In the genomic region with DNA sequence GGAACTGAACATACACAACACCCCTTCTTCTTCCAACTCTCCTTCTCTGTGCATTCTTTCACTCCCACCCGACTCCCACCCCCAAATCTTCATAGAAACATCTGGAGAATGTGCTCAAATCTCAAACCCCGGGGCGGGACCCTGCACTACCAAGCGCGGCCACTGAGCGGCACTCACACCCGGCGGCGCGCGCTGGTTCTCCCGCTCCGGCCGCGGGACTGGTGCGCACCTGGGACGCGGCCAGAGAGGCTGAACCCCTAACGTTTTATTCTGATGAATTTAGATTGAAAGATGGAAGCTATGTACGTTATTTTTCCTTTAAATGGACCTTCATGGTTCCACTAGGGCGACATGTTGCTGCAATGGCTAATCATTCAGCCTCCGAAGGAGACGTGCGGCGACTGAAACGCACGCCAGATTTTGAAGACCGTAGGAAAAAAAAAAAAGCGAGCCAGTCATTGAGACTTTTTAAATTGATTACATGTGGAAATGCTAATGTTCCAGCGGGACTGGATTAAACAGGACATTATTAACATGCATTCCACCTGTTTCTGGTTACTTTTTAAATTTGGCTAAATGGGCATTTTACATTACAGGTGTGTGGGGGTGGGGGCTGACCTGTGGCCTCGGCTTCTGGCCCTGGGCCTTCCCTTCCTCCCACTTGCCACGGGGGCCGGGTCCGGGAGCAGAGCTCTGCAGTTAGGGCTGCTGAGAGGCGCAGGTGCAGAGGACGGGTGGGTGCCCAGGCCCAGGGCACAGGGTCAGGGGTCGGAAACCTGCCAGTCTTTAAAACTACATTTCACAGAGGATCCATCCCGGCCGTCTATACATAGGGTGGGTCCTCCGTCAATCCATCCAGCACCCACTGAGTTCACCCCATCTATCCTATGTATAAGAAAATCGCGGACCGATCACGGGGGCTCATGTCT, we compare ENCODE assay signal across 8 cellular contexts.
A peak's percentile ranks its signal among the peaks of the same experiment; 100 is the strongest.
DNase-seq lines count a peak whose midpoint lies in the region; ATAC-seq, FAIRE-seq and TF ChIP-seq lines count a peak whose summit lies in the region.

No MANE protein-coding gene starts in this region.

- TF ChIP-seq CTCF in A549 (IDR thresholded peaks at IDR 0.05) (peak; percentile 80), endothelial cell (IDR thresholded peaks at IDR 0.05; ENCODE audit: unreplicated experiment) (peak; percentile 89), mucosa of descending colon (IDR thresholded peaks at IDR 0.05) (peak; percentile 59)
- TF ChIP-seq CTCF in activated CD8-positive, alpha-beta T cell treated with anti-CD3 and anti-CD28 coated beads for 36 hours (IDR thresholded peaks at IDR 0.05): peak; percentile 95

- peaks cover 13% of the 10 kb centered on the region for H3K27me3 Mint-ChIP-seq in activated CD8-positive, alpha-beta T cell treated with anti-CD3 and anti-CD28 coated beads for 36 hours
- H3K27me3 Mint-ChIP-seq in endothelial cell (ENCODE audit: unreplicated experiment): peaks cover 5% of the 10 kb centered on the region
- H3K27me3 Mint-ChIP-seq in stimulated activated memory B cell treated with anti-CD40 and anti-IgM and Interleukin-4, amounts not matched to agents 10 μg/mL and 1 μg/mL and 100 μg/mL, for 72 hours: peaks cover 47% of the 10 kb centered on the region

- no peak overlapping the region for H3K27ac Mint-ChIP-seq in activated CD8-positive, alpha-beta T cell treated with anti-CD3 and anti-CD28 coated beads for 36 hours
- no peak overlapping the region for H3K27ac Mint-ChIP-seq in endothelial cell (ENCODE audit: unreplicated experiment)
- H3K27ac Mint-ChIP-seq in stimulated activated memory B cell treated with anti-CD40 and anti-IgM and Interleukin-4, amounts not matched to agents 10 μg/mL and 1 μg/mL and 100 μg/mL, for 72 hours: no peak overlapping the region

- H3K36me3 Mint-ChIP-seq in activated CD8-positive, alpha-beta T cell treated with anti-CD3 and anti-CD28 coated beads for 36 hours (ENCODE audit: low read depth): no peaks in the 10 kb centered on the region
- peaks cover 9% of the 10 kb centered on the region for H3K36me3 Mint-ChIP-seq in endothelial cell (ENCODE audit: low read depth, unreplicated experiment)
- H3K36me3 Mint-ChIP-seq in stimulated activated memory B cell treated with anti-CD40 and anti-IgM and Interleukin-4, amounts not matched to agents 10 μg/mL and 1 μg/mL and 100 μg/mL, for 72 hours: peaks cover under 1% of the 10 kb centered on the region

- WGBS in A549 (ENCODE audit: missing lambda C conversion rate): 27% methylated on average over 43 of the region's 44 CpGs

- no peak for TF ChIP-seq POLR2A in A549 (IDR thresholded peaks at IDR 0.05; ENCODE audit: low read length)

- CTCF ChIA-PET in A549 (lab: Yijun Ruan, JAX): interaction anchor here (0.6 to 6.5 kb wide), 31 partner anchors 8 to 263 kb away, joined by 3 to 68 read pairs (median 5); a partner anchor contains a TSS
- CTCF ChIA-PET in activated CD8-positive, alpha-beta T cell treated with anti-CD3 and anti-CD28 coated beads for 36 hours (lab: Charles Lee): interaction anchor here (0.8 to 2.9 kb wide), 14 partner anchors 9 to 264 kb away, joined by 3 to 19 read pairs (median 6); a partner anchor contains a TSS

- FAIRE-seq in A549 (lab: Jason Lieb, UNC): no peak

- peak; percentile 28 to 61 for DNase-seq in A549 (ENCODE audit: low read depth in 1 of 2, low spot score in 1 of 2)
- peak; percentile 74 for DNase-seq in Karpas-422
- DNase-seq in activated CD8-positive, alpha-beta T cell treated with anti-CD3 and anti-CD28 coated beads for 36 hours: peak; percentile 75
- DNase-seq in endothelial cell (ENCODE audit: low spot score): peak; percentile 75
- peak in 2 of 3 donors; percentile 68 to 73 for DNase-seq in mucosa of descending colon

- H3K4me1 Mint-ChIP-seq in activated CD8-positive, alpha-beta T cell treated with anti-CD3 and anti-CD28 coated beads for 36 hours (ENCODE audit: low read depth): peaks cover 20% of the 10 kb centered on the region
- H3K4me1 Mint-ChIP-seq in endothelial cell (ENCODE audit: unreplicated experiment): no peaks in the 10 kb centered on the region
- H3K4me1 Mint-ChIP-seq in stimulated activated memory B cell treated with anti-CD40 and anti-IgM and Interleukin-4, amounts not matched to agents 10 μg/mL and 1 μg/mL and 100 μg/mL, for 72 hours: peaks cover 14% of the 10 kb centered on the region

- no peak overlapping the region for H3K9ac ChIP-seq in Karpas-422 (ENCODE audit: low read length)

- intact Hi-C loops in activated CD8-positive, alpha-beta T cell treated with anti-CD3 and anti-CD28 coated beads for 36 hours (cut with micrococcal nuclease): loop anchor here (5.0 kb wide), 1 partner anchor 156 kb away; no protein-coding TSS in a partner anchor
- intact Hi-C loops in mucosa of descending colon (cut with DNase I, micrococcal nuclease): loop anchor here (2.0 to 5.0 kb wide), 2 partner anchors 152 to 156 kb away; no protein-coding TSS in a partner anchor

- H3K9me3 Mint-ChIP-seq in activated CD8-positive, alpha-beta T cell treated with anti-CD3 and anti-CD28 coated beads for 36 hours: peaks cover 10% of the 10 kb centered on the region
- H3K9me3 Mint-ChIP-seq in endothelial cell (ENCODE audit: unreplicated experiment): no peaks in the 10 kb centered on the region
- peaks cover 4% of the 10 kb centered on the region for H3K9me3 Mint-ChIP-seq in stimulated activated memory B cell treated with anti-CD40 and anti-IgM and Interleukin-4, amounts not matched to agents 10 μg/mL and 1 μg/mL and 100 μg/mL, for 72 hours

- no peak overlapping the region for H3K4me3 Mint-ChIP-seq in activated CD8-positive, alpha-beta T cell treated with anti-CD3 and anti-CD28 coated beads for 36 hours
- no peak overlapping the region for H3K4me3 Mint-ChIP-seq in endothelial cell (ENCODE audit: unreplicated experiment)
- peak overlapping the region; percentile 11 for H3K4me3 Mint-ChIP-seq in stimulated activated memory B cell treated with anti-CD40 and anti-IgM and Interleukin-4, amounts not matched to agents 10 μg/mL and 1 μg/mL and 100 μg/mL, for 72 hours

- POLR2A ChIA-PET in A549 (lab: Yijun Ruan, JAX): interaction anchor here (0.7 kb wide), 1 partner anchor 15 kb away, joined by 4 read pairs; no protein-coding TSS in a partner anchor
- POLR2A ChIA-PET in activated CD8-positive, alpha-beta T cell treated with anti-CD3 and anti-CD28 coated beads for 36 hours (lab: Charles Lee): interaction anchor here (2.1 kb wide), 1 partner anchor 14 kb away, joined by 6 read pairs; no protein-coding TSS in a partner anchor

- H3K9me2 ChIP-seq in Karpas-422 (replicated peaks; ENCODE audit: insufficient read depth, low read length): no peaks in the 10 kb centered on the region

- TF ChIP-seq RAD21 in A549 (conservative IDR thresholded peaks at IDR 0.05 in 1 of 2, IDR thresholded peaks at IDR 0.05 in 1 of 2): peak; percentile 86 to 89

- H3K27ac ChIP-seq in A549 (no peak overlapping the region), Karpas-422 (ENCODE audit: low read length) (no peak overlapping the region)

- no peaks in the 10 kb centered on the region for H3K27me3 ChIP-seq in Karpas-422 (ENCODE audit: low read length)

- H2AFZ ChIP-seq in Karpas-422 (ENCODE audit: low read length): no peak overlapping the region

- H3K79me2 ChIP-seq in Karpas-422 (ENCODE audit: low read length): no peaks in the 10 kb centered on the region

- H4K20me1 ChIP-seq in Karpas-422 (ENCODE audit: insufficient read depth, low read depth, low read length): no peaks in the 10 kb centered on the region

- no peaks in the 10 kb centered on the region for H3K4me1 ChIP-seq in A549
- no peaks in the 10 kb centered on the region for H3K4me1 ChIP-seq in Karpas-422 (ENCODE audit: low read length)
- H3K4me1 ChIP-seq in mucosa of descending colon (ENCODE audit: low read depth): no peaks in the 10 kb centered on the region

- H3K4me3 ChIP-seq in A549: peak overlapping the region; percentile 32; the same call in 1 of the 3 replicates
- H3K4me3 ChIP-seq in Karpas-422 (ENCODE audit: low read length): no peak overlapping the region
- H3K4me3 ChIP-seq in mucosa of descending colon: no peak overlapping the region

- peak overlapping the region; percentile 85 for H3K4me2 ChIP-seq in A549
- H3K4me2 ChIP-seq in Karpas-422 (ENCODE audit: low read depth, low read length, poor library complexity, severe bottlenecking): no peak overlapping the region

- H3K9me3 ChIP-seq in A549 (peaks cover 10% of the 10 kb centered on the region), Karpas-422 (ENCODE audit: low read length) (no peaks in the 10 kb centered on the region), mucosa of descending colon (peaks cover 7% of the 10 kb centered on the region)

- H3K36me3 ChIP-seq in Karpas-422 (ENCODE audit: insufficient read depth, low read length): no peaks in the 10 kb centered on the region
- H3K36me3 ChIP-seq in mucosa of descending colon (ENCODE audit: low read depth): no peaks in the 10 kb centered on the region

- ATAC-seq in A549 (peak; percentile 75 to 87; a peak in 5 of 6 replicates), GM18868 (IDR thresholded peaks at IDR 0.05; ENCODE audit: unreplicated experiment) (peak; percentile 69), mucosa of descending colon (peak; percentile 90), GM21619 (IDR thresholded peaks at IDR 0.05; ENCODE audit: unreplicated experiment) (no peak)
- ATAC-seq in activated CD8-positive, alpha-beta T cell treated with anti-CD3 and anti-CD28 coated beads for 36 hours: peak; percentile 90
- peak; percentile 71 for ATAC-seq in stimulated activated memory B cell treated with anti-CD40 and anti-IgM and Interleukin-4, amounts not matched to agents 10 μg/mL and 1 μg/mL and 100 μg/mL, for 72 hours

- TF ChIP-seq EP300 in A549 (IDR thresholded peaks at IDR 0.05): no peak

TF ChIP-seq in A549, 52 proteins besides CTCF, POLR2A, EP300 and RAD21:
- TF ChIP-seq SMC3 (IDR thresholded peaks at IDR 0.05) (peak; percentile 96), PHF8 (IDR thresholded peaks at IDR 0.05; ENCODE audit: borderline replicate concordance, low read depth) (no peak), JUNB (IDR thresholded peaks at IDR 0.05) (no peak)
- TF ChIP-seq, protein P1, sequence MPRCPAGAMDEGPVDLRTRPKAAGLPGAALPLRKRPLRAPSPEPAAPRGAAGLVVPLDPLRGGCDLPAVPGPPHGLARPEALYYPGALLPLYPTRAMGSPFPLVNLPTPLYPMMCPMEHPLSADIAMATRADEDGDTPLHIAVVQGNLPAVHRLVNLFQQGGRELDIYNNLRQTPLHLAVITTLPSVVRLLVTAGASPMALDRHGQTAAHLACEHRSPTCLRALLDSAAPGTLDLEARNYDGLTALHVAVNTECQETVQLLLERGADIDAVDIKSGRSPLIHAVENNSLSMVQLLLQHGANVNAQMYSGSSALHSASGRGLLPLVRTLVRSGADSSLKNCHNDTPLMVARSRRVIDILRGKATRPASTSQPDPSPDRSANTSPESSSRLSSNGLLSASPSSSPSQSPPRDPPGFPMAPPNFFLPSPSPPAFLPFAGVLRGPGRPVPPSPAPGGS (IDR thresholded peaks at IDR 0.05): no peak
- TF ChIP-seq, protein P2, sequence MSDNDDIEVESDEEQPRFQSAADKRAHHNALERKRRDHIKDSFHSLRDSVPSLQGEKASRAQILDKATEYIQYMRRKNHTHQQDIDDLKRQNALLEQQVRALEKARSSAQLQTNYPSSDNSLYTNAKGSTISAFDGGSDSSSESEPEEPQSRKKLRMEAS (IDR thresholded peaks at IDR 0.05): 0 out of 2 replicates have a peak, but pooled peaks have one; percentile 37
TF ChIP-seq in A549: peak in this region for 2.
